ENCODE assay signal across 34 cellular contexts in the genomic region with DNA sequence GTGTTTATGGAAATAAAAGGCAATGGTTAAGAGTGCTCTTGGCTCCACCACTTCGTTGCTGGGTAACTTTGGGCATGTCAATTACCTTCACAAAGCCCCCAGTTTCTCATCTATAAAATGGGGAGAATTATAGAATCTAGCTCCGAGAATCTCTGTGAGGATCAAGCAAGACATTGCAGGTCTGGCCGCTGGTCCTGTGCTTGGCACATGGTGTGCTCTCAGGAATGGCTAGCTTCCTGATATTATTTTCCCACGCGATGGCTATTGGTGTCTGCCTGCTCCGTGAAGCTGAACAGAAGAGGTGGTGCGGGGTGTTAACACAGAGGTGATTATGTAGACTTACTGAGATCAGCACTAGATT. TPM values are rescaled to one million over a fixed set of nuclear protein-coding genes. Genes with fewer than 3 reads are reported as not detected.
"Had no signal": no experiment of that assay in that cellular context is flagged by ENCODE, and none has a peak within 500 bp of the region (broad histone marks: within the 10 kb centered on the region; RNA-seq: fewer than 3 reads in every experiment).

No MANE protein-coding gene starts in this region.

- H3K4me1 Mint-ChIP-seq: stimulated activated effector memory CD8-positive, alpha-beta T cell treated with anti-CD3 and anti-CD28 coated beads, Interleukin-12 subunit alpha, Interleukin-12 subunit beta, amount 100 ng/mL, for 72 hours; stimulated activated memory B cell treated with anti-CD40 and anti-IgM and Interleukin-4, amounts not matched to agents 10 μg/mL and 1 μg/mL and 100 μg/mL, for 72 hours; stimulated activated naive B cell treated with anti-CD40 and anti-IgM and Interleukin-4, amounts not matched to agents 10 μg/mL and 1 μg/mL and 100 μg/mL, for 72 hours; stimulated activated naive CD8-positive, alpha-beta T cell treated with anti-CD3 and anti-CD28 coated beads, Interleukin-15, amount 100 ng/mL, for 72 hours had no signal

- H3K9me3 Mint-ChIP-seq: stimulated activated effector memory CD8-positive, alpha-beta T cell treated with anti-CD3 and anti-CD28 coated beads, Interleukin-12 subunit alpha, Interleukin-12 subunit beta, amount 100 ng/mL, for 72 hours; stimulated activated memory B cell treated with anti-CD40 and anti-IgM and Interleukin-4, amounts not matched to agents 10 μg/mL and 1 μg/mL and 100 μg/mL, for 72 hours; stimulated activated naive B cell treated with anti-CD40 and anti-IgM and Interleukin-4, amounts not matched to agents 10 μg/mL and 1 μg/mL and 100 μg/mL, for 72 hours; stimulated activated naive CD8-positive, alpha-beta T cell treated with anti-CD3 and anti-CD28 coated beads, Interleukin-15, amount 100 ng/mL, for 72 hours; stimulated activated naive CD8-positive, alpha-beta T cell treated with anti-CD3 and anti-CD28 coated beads, Interleukin-15, Interleukin-2, amounts not matched to agents 100 ng/mL and 50 ng/mL, for 24 hours; type B pancreatic cell had no signal

- H3K36me3 Mint-ChIP-seq: stimulated activated effector memory CD8-positive, alpha-beta T cell treated with anti-CD3 and anti-CD28 coated beads, Interleukin-12 subunit alpha, Interleukin-12 subunit beta, amount 100 ng/mL, for 72 hours; stimulated activated memory B cell treated with anti-CD40 and anti-IgM and Interleukin-4, amounts not matched to agents 10 μg/mL and 1 μg/mL and 100 μg/mL, for 72 hours; stimulated activated naive B cell treated with anti-CD40 and anti-IgM and Interleukin-4, amounts not matched to agents 10 μg/mL and 1 μg/mL and 100 μg/mL, for 72 hours; type B pancreatic cell had no signal

- FAIRE-seq: urothelium cell line had no signal

- ATAC-seq: stimulated activated effector memory CD8-positive, alpha-beta T cell treated with anti-CD3 and anti-CD28 coated beads, Interleukin-12 subunit alpha, Interleukin-12 subunit beta, amount 100 ng/mL, for 72 hours; stimulated activated memory B cell treated with anti-CD40 and anti-IgM and Interleukin-4, amounts not matched to agents 10 μg/mL and 1 μg/mL and 100 μg/mL, for 72 hours; stimulated activated naive B cell treated with anti-CD40 and anti-IgM and Interleukin-4, amounts not matched to agents 10 μg/mL and 1 μg/mL and 100 μg/mL, for 72 hours; stimulated activated naive CD8-positive, alpha-beta T cell treated with anti-CD3 and anti-CD28 coated beads, Interleukin-15, amount 100 ng/mL, for 72 hours; stimulated activated naive CD8-positive, alpha-beta T cell treated with anti-CD3 and anti-CD28 coated beads, Interleukin-15, Interleukin-2, amounts not matched to agents 100 U/mL and 50 U/mL, for 24 hours; upper lobe of right lung had no signal

- H3K27ac ChIP-seq: stomach, suprapubic skin, testis, thoracic aorta, thyroid gland, tibial artery, tibial nerve, transverse colon, upper lobe of left lung, upper lobe of right lung, uterus, vagina had no signal

- H3K4me3 ChIP-seq: stomach, suprapubic skin, testis, thoracic aorta, thyroid gland, tibial artery, tibial nerve, transverse colon, upper lobe of left lung, upper lobe of right lung, uterus, vagina had no signal

- H3K36me3 ChIP-seq: stomach, suprapubic skin, thoracic aorta, thyroid gland, tibial artery, tibial nerve, transverse colon, upper lobe of left lung, upper lobe of right lung, uterus, vagina had no signal

- H3K9me3 ChIP-seq: stomach, suprapubic skin, testis, thoracic aorta, thyroid gland, tibial artery, tibial nerve, transverse colon, upper lobe of left lung, upper lobe of right lung, uterus, vagina had no signal

- DNase-seq: stimulated activated CD4-positive, alpha-beta T cell treated with anti-CD3 and anti-CD28 coated beads, Interleukin-2, amount 100 ng/mL, for 48 hours; stimulated activated CD4-positive, alpha-beta T cell treated with anti-CD3 and anti-CD28 coated beads, Interleukin-4, amount 100 ng/mL, for 1 hour; stimulated activated CD4-positive, alpha-beta T cell treated with anti-CD3 and anti-CD28 coated beads, Interleukin-4, amount 100 ng/mL, for 24 hours; stimulated activated CD4-positive, alpha-beta T cell treated with anti-CD3 and anti-CD28 coated beads, Interleukin-4, amount 100 ng/mL, for 4 hours; stimulated activated CD8-positive, alpha-beta memory T cell treated with anti-CD3 and anti-CD28 coated beads, Interleukin-4, amount 100 ng/mL, for 48 hours; stimulated activated naive B cell treated with anti-CD40 and anti-IgM and Interleukin-4, amounts not matched to agents 10 μg/mL and 1 μg/mL and 100 μg/mL, for 72 hours; stimulated activated naive CD4-positive, alpha-beta T cell; stimulated activated naive CD4-positive, alpha-beta T cell treated with Interleukin-2 at 50 U/mL for 16 hours; stimulated activated naive CD8-positive, alpha-beta T cell treated with anti-CD3 and anti-CD28 coated beads, Interleukin-15, amount 100 ng/mL, for 72 hours; stimulated activated naive CD8-positive, alpha-beta T cell treated with anti-CD3 and anti-CD28 coated beads, Interleukin-15, Interleukin-2, amounts not matched to agents 100 U/mL and 50 U/mL, for 24 hours; stomach; substantia nigra; testis; thyroid gland; tibial artery; transverse colon; trophoblast cell; upper lobe of left lung; upper lobe of right lung; uterus had no signal

- H3K27me3 Mint-ChIP-seq: stimulated activated naive B cell treated with anti-CD40 and anti-IgM and Interleukin-4, amounts not matched to agents 10 μg/mL and 1 μg/mL and 100 μg/mL, for 72 hours; stimulated activated naive CD8-positive, alpha-beta T cell treated with anti-CD3 and anti-CD28 coated beads, Interleukin-15, amount 100 ng/mL, for 72 hours; stimulated activated naive CD8-positive, alpha-beta T cell treated with anti-CD3 and anti-CD28 coated beads, Interleukin-15, Interleukin-2, amounts not matched to agents 100 ng/mL and 50 ng/mL, for 24 hours; type B pancreatic cell had no signal

- H3K27ac Mint-ChIP-seq: stimulated activated effector memory CD8-positive, alpha-beta T cell treated with anti-CD3 and anti-CD28 coated beads, Interleukin-12 subunit alpha, Interleukin-12 subunit beta, amount 100 ng/mL, for 72 hours; stimulated activated memory B cell treated with anti-CD40 and anti-IgM and Interleukin-4, amounts not matched to agents 10 μg/mL and 1 μg/mL and 100 μg/mL, for 72 hours; stimulated activated naive B cell treated with anti-CD40 and anti-IgM and Interleukin-4, amounts not matched to agents 10 μg/mL and 1 μg/mL and 100 μg/mL, for 72 hours; stimulated activated naive CD8-positive, alpha-beta T cell treated with anti-CD3 and anti-CD28 coated beads, Interleukin-15, amount 100 ng/mL, for 72 hours; stimulated activated naive CD8-positive, alpha-beta T cell treated with anti-CD3 and anti-CD28 coated beads, Interleukin-15, Interleukin-2, amounts not matched to agents 100 ng/mL and 50 ng/mL, for 24 hours; type B pancreatic cell had no signal

- H3K4me1 ChIP-seq: stomach, suprapubic skin, testis, thyroid gland, tibial artery, transverse colon, upper lobe of left lung, upper lobe of right lung, uterus, vagina had no signal

- H3K4me3 Mint-ChIP-seq: stimulated activated effector memory CD8-positive, alpha-beta T cell treated with anti-CD3 and anti-CD28 coated beads, Interleukin-12 subunit alpha, Interleukin-12 subunit beta, amount 100 ng/mL, for 72 hours; stimulated activated memory B cell treated with anti-CD40 and anti-IgM and Interleukin-4, amounts not matched to agents 10 μg/mL and 1 μg/mL and 100 μg/mL, for 72 hours; stimulated activated naive B cell treated with anti-CD40 and anti-IgM and Interleukin-4, amounts not matched to agents 10 μg/mL and 1 μg/mL and 100 μg/mL, for 72 hours; stimulated activated naive CD8-positive, alpha-beta T cell treated with anti-CD3 and anti-CD28 coated beads, Interleukin-15, amount 100 ng/mL, for 72 hours; stimulated activated naive CD8-positive, alpha-beta T cell treated with anti-CD3 and anti-CD28 coated beads, Interleukin-15, Interleukin-2, amounts not matched to agents 100 ng/mL and 50 ng/mL, for 24 hours; type B pancreatic cell had no signal

- H3K27me3 ChIP-seq: stomach, suprapubic skin, testis, thyroid gland, tibial artery, transverse colon, upper lobe of left lung, upper lobe of right lung, uterus, vagina had no signal

RNA-seq across cellular contexts. Expression of a gene that starts 57.0 kb away (rescaled TPM):
- total RNA-seq: stomach, subcutaneous adipose tissue, suprapubic skin, temporal lobe, testis, thoracic aorta, thyroid gland, tibial nerve, transverse colon, upper lobe of left lung, upper lobe of right lung, ureter, urinary bladder, uterus, vagina had no signal
- polyA plus RNA-seq: stomach, thymus, urinary bladder had no signal
